31 cellular contexts compared by ENCODE assay signal in genomic region chr18:48811401-48811800, GRCh38.
A peak's percentile ranks its signal among the peaks of the same experiment; 100 is the strongest.
DNase-seq lines count a peak whose midpoint lies in the region; ATAC-seq, FAIRE-seq and TF ChIP-seq lines count a peak whose summit lies in the region.
"Had no signal": no experiment of that assay in that cellular context is flagged by ENCODE, and none has a peak within 500 bp of the region (broad histone marks: within the 10 kb centered on the region; RNA-seq: fewer than 3 reads in every experiment).

No MANE protein-coding gene starts in this region.

- H3K27ac ChIP-seq in MM.1S (ENCODE audit: low read length), result no peak overlapping the region
- H3K27ac ChIP-seq: PC-9, SJCRH30 had no signal

- peaks cover 8% of the 10 kb centered on the region; the same call in 1 of the 2 replicates for H3F3A ChIP-seq in MM.1S (ENCODE audit: insufficient read depth, low read length)

- no peak overlapping the region for H3K4me3 ChIP-seq in MM.1S (ENCODE audit: low read length)
- H3K4me3 ChIP-seq: GM23338, K562, PC-9, SJCRH30 had no signal

- peak; percentile 21 for FAIRE-seq in D721Med (lab: Jason Lieb, UNC)
- FAIRE-seq in GM12892 (lab: Jason Lieb, UNC), result peak; percentile 76
- FAIRE-seq: A204.1, HTR-8/SVneo, K562 had no signal

- TF ChIP-seq CTCF in D721Med (IDR thresholded peaks at IDR 0.05; ENCODE audit: insufficient read depth, missing control alignments), result no peak
- TF ChIP-seq CTCF in MM.1S (IDR thresholded peaks at IDR 0.05; ENCODE audit: low read length), result no peak
- TF ChIP-seq CTCF in chondrocyte (IDR thresholded peaks at IDR 0.05), result no peak

- ATAC-seq in activated naive CD8-positive, alpha-beta T cell treated with anti-CD3 and anti-CD28 coated beads, Interleukin-2, amount 50 U/mL, for 24 hours, result no peak
- no peak for ATAC-seq in GM19455 (IDR thresholded peaks at IDR 0.05; ENCODE audit: unreplicated experiment)
- no peak for ATAC-seq in GM21786 (IDR thresholded peaks at IDR 0.05; ENCODE audit: unreplicated experiment)
- ATAC-seq: GM23338, K562, Right ventricle myocardium inferior, SK-N-SH treated with all-trans-retinoic acid at 6 μM for 48 hours had no signal

- H3K9me3 ChIP-seq in MM.1S (replicated peaks; ENCODE audit: insufficient read depth, low read length), result no peaks in the 10 kb centered on the region
- H3K9me3 ChIP-seq: SJCRH30 had no signal

- H4K20me1 ChIP-seq in MM.1S (ENCODE audit: insufficient read depth, low read length), result no peaks in the 10 kb centered on the region

- peaks cover 19% of the 10 kb centered on the region for H3K36me3 Mint-ChIP-seq in chondrocyte (ENCODE audit: low read depth)
- H3K36me3 Mint-ChIP-seq in activated naive CD8-positive, alpha-beta T cell treated with anti-CD3 and anti-CD28 coated beads, Interleukin-2, amount 50 U/mL, for 24 hours (ENCODE audit: low read depth), result peaks cover under 1% of the 10 kb centered on the region

- no peaks in the 10 kb centered on the region for H3K79me2 ChIP-seq in MM.1S (ENCODE audit: low read length)

- no peaks in the 10 kb centered on the region for H3K27me3 Mint-ChIP-seq in chondrocyte (ENCODE audit: low read depth)
- no peaks in the 10 kb centered on the region for H3K27me3 Mint-ChIP-seq in activated naive CD8-positive, alpha-beta T cell treated with anti-CD3 and anti-CD28 coated beads, Interleukin-2, amount 50 U/mL, for 24 hours
- H3K27me3 Mint-ChIP-seq: CD4-positive, alpha-beta memory T cell had no signal

- peaks cover 13% of the 10 kb centered on the region for H3K4me1 ChIP-seq in MM.1S (ENCODE audit: low read length)

- H3K36me3 ChIP-seq in MM.1S (replicated peaks; ENCODE audit: insufficient read depth, low read length), result no peaks in the 10 kb centered on the region
- H3K36me3 ChIP-seq: SJCRH30 had no signal

- TF ChIP-seq POLR2A in GM12892 (IDR thresholded peaks at IDR 0.05; ENCODE audit: low read depth, low read length) (no peak), erythroblast (IDR thresholded peaks at IDR 0.05; ENCODE audit: low read length) (no peak)

- H3K4me1 Mint-ChIP-seq in chondrocyte (ENCODE audit: low read depth), result peaks cover 65% of the 10 kb centered on the region
- H3K4me1 Mint-ChIP-seq in activated naive CD8-positive, alpha-beta T cell treated with anti-CD3 and anti-CD28 coated beads, Interleukin-2, amount 50 U/mL, for 24 hours, result peaks cover 62% of the 10 kb centered on the region
- H3K4me1 Mint-ChIP-seq: GM23338, H9 had no signal

- H3K9me3 Mint-ChIP-seq in chondrocyte (ENCODE audit: low read depth), result no peaks in the 10 kb centered on the region
- H3K9me3 Mint-ChIP-seq in activated naive CD8-positive, alpha-beta T cell treated with anti-CD3 and anti-CD28 coated beads, Interleukin-2, amount 50 U/mL, for 24 hours, result no peaks in the 10 kb centered on the region
- H3K9me3 Mint-ChIP-seq: GM23338, H9 had no signal

- no peak overlapping the region for H2AFZ ChIP-seq in MM.1S (ENCODE audit: low read length)
- H2AFZ ChIP-seq: GM23338, PC-9 had no signal

- DNase-seq in D721Med (ENCODE audit: insufficient read length, low spot score), result no peak
- no peak for DNase-seq in GM12892 (ENCODE audit: insufficient read length)
- peak; percentile 26 for DNase-seq in MM.1S
- DNase-seq in chondrocyte (ENCODE audit: low spot score), result no peak
- no peak for DNase-seq in activated naive CD8-positive, alpha-beta T cell treated with anti-CD3 and anti-CD28 coated beads, Interleukin-2, amount 50 U/mL, for 24 hours
- no peak for DNase-seq in erythroblast (lab: John Stamatoyannopoulos, UW)
- DNase-seq: AML-193; C1 segment of cervical spinal cord; CD4-positive, alpha-beta memory T cell; COR-L47; H9; Kasumi-1; MV-4-11; NCI-H1105; NCI-H1436 treated with DMSO at 0.1 percent for 48 hours; NCI-H187 treated with DMSO at 0.1 percent for 48 hours; NCI-H2171 treated with DMSO at 0.1 percent for 48 hours; NCI-H345; NCI-H510A treated with DMSO at 0.1 percent for 48 hours; NCI-H774; NK-92 treated with Interleukin-12 subunit alpha and Interleukin-12 subunit beta, amount 100 ng/mL, for 24 hours; PC-9; SJCRH30 had no signal

- no peaks in the 10 kb centered on the region for H3K9me2 ChIP-seq in MM.1S (replicated peaks; ENCODE audit: insufficient read depth, low read length)

- no peak overlapping the region for H3K9ac ChIP-seq in MM.1S (ENCODE audit: low read length)

- 0 out of 2 replicates have a peak overlapping the region, but pooled peaks have one; percentile 16 for H3K4me2 ChIP-seq in MM.1S (ENCODE audit: low read depth, low read length)
- H3K4me2 ChIP-seq: GM23338, PC-9 had no signal

- peak overlapping the region; percentile 41 for H3K27ac Mint-ChIP-seq in chondrocyte (ENCODE audit: unreplicated experiment)
- no peak overlapping the region for H3K27ac Mint-ChIP-seq in activated naive CD8-positive, alpha-beta T cell treated with anti-CD3 and anti-CD28 coated beads, Interleukin-2, amount 50 U/mL, for 24 hours
- H3K27ac Mint-ChIP-seq: GM23338 had no signal

- H3K4me3 Mint-ChIP-seq in chondrocyte (ENCODE audit: unreplicated experiment), result no peak overlapping the region
- H3K4me3 Mint-ChIP-seq in activated naive CD8-positive, alpha-beta T cell treated with anti-CD3 and anti-CD28 coated beads, Interleukin-2, amount 50 U/mL, for 24 hours, result no peak overlapping the region
- H3K4me3 Mint-ChIP-seq: CD4-positive, alpha-beta memory T cell; GM23338; H9 had no signal

- H3K27me3 ChIP-seq in MM.1S (replicated peaks; ENCODE audit: insufficient read depth, low read length), result no peaks in the 10 kb centered on the region
- H3K27me3 ChIP-seq: SJCRH30 had no signal
